In genomic region chr12:38469689-38470088, GRCh38 we compare ENCODE assay signal across 32 cellular contexts.
A peak's percentile ranks its signal among the peaks of the same experiment; 100 is the strongest.
DNase-seq lines count a peak whose midpoint lies in the region; ATAC-seq and TF ChIP-seq lines count a peak whose summit lies in the region.
"Had no signal": no experiment of that assay in that cellular context is flagged by ENCODE, and none has a peak within 500 bp of the region (broad histone marks: within the 10 kb centered on the region; RNA-seq: fewer than 3 reads in every experiment).

No MANE protein-coding gene starts in this region.

- H3K27ac ChIP-seq in thyroid gland (peak overlapping the region in 1 of 3 donors; percentile 28), uterus (no peak overlapping the region)
- H3K27ac ChIP-seq: 22Rv1, C4-2B, HL-60, KMS-11, PC-9, SJSA1 had no signal

- H3K4me1 ChIP-seq in thyroid gland (peaks cover 8 to 12% of the 10 kb centered on the region in 2 donors), uterus (no peaks in the 10 kb centered on the region)
- H3K4me1 ChIP-seq: SJSA1 had no signal

- peaks cover 16% of the 10 kb centered on the region for H3K9me3 Mint-ChIP-seq in nephron progenitor cell

- intact Hi-C loops in thyroid gland (cut with DNase I) (no loop called here), sciatic nerve (cut with DNase I) (no loop called here), uterus (cut with DNase I; ENCODE audit: low total_unique reads) (no loop called here)

- peaks cover 4% of the 10 kb centered on the region for H3K36me3 Mint-ChIP-seq in nephron progenitor cell (ENCODE audit: low read depth)
- H3K36me3 Mint-ChIP-seq: CD8-positive, alpha-beta T cell; IgD-negative memory B cell had no signal

- in situ Hi-C loops in SK-MEL-5 (cut with HindIII; ENCODE audit: low pct_unique_long_range_greater_than_20kb, low sequenced_read_pairs): no loop called here

- H3K9me3 ChIP-seq in thyroid gland (no peaks in the 10 kb centered on the region), uterus (no peaks in the 10 kb centered on the region)
- H3K9me3 ChIP-seq: SJSA1 had no signal

- no peaks in the 10 kb centered on the region for H3K27me3 ChIP-seq in thyroid gland
- H3K27me3 ChIP-seq in uterus: no peaks in the 10 kb centered on the region
- H3K27me3 ChIP-seq: SJSA1 had no signal

- whole genome bisulfite sequencing in thyroid gland, 2 donors: 37 to 43% methylated on average over 7 of the region's 7 CpGs

- no peak overlapping the region for H3K4me3 Mint-ChIP-seq in nephron progenitor cell
- H3K4me3 Mint-ChIP-seq: B cell; CD8-positive, alpha-beta T cell; IgD-negative memory B cell had no signal

- H3K4me1 Mint-ChIP-seq in nephron progenitor cell: no peaks in the 10 kb centered on the region
- H3K4me1 Mint-ChIP-seq: B cell, IgD-negative memory B cell had no signal

- H3K4me3 ChIP-seq in thyroid gland (replicated peaks in 1 of 3) (no peak overlapping the region), uterus (no peak overlapping the region)
- H3K4me3 ChIP-seq: GM12878, PC-9, SJSA1 had no signal

- TF ChIP-seq CTCF in nephron progenitor cell (IDR thresholded peaks at IDR 0.05) (no peak), thyroid gland (IDR thresholded peaks at IDR 0.05) (no peak), uterus (IDR thresholded peaks at IDR 0.05) (no peak)

- TF ChIP-seq POLR2A in thyroid gland (IDR thresholded peaks at IDR 0.05): no peak
- TF ChIP-seq POLR2A in uterus (IDR thresholded peaks at IDR 0.05): no peak

- H3K27ac Mint-ChIP-seq in nephron progenitor cell: peak overlapping the region; percentile 51
- H3K27ac Mint-ChIP-seq: B cell; CD8-positive, alpha-beta T cell; IgD-negative memory B cell had no signal

- H3K36me3 ChIP-seq in thyroid gland (no peaks in the 10 kb centered on the region), uterus (no peaks in the 10 kb centered on the region)
- H3K36me3 ChIP-seq: SJSA1 had no signal

- DNase-seq in NCI-H1417 (lab: John Stamatoyannopoulos, UW) (peak in 2 of 3 experiments; percentile 50 to 87), NCI-H1417 treated with DMSO at 0.1 percent for 48 hours (lab: John Stamatoyannopoulos, UW) (no peak), SK-MEL-5 (ENCODE audit: low read depth, low spot score) (peak; percentile 58), nephron progenitor cell (no peak), thyroid gland (peak; percentile 5 to 11), sciatic nerve (ENCODE audit: low spot score) (no peak), NCI-H748 treated with DMSO at 0.1 percent for 48 hours (lab: John Stamatoyannopoulos, UW) (no peak), uterus (no peak)
- DNase-seq: CD8-positive, alpha-beta T cell; DMS 273 treated with DMSO at 0.1 percent for 48 hours; DMS79; EL; GDM1; MM.1S; NCI-H1048; NCI-H146; NCI-H2029; NCI-H2171; NCI-H226; NCI-H510A; NCI-H774; PC-9 had no signal

- no peaks in the 10 kb centered on the region for H3K27me3 Mint-ChIP-seq in nephron progenitor cell (ENCODE audit: low read depth, poor library complexity)
- H3K27me3 Mint-ChIP-seq: B cell, IgD-negative memory B cell had no signal

- no peak for ATAC-seq in sciatic nerve
- ATAC-seq: CD8-positive, alpha-beta T cell; GM12878; HCT116; Right ventricle myocardium inferior had no signal

Comparison
In these comparisons a context has a peak if more than half of its experiments do, and no peak if none do; other contexts are left out.
1. DNase-seq: peak in NCI-H1417 (2 of 3), SK-MEL-5 (single experiment) and thyroid gland (2 of 2); none in NCI-H1417 treated with DMSO at 0.1 percent for 48 hours (single experiment), nephron progenitor cell (single experiment), sciatic nerve (single experiment), NCI-H748 treated with DMSO at 0.1 percent for 48 hours (single experiment) and uterus (0 of 2).